Comparison of ENCODE assay signal across 8 cellular contexts in genomic region chr16:29318575-29318974, GRCh38.
DNase-seq lines count a peak whose midpoint lies in the region; ATAC-seq, FAIRE-seq and TF ChIP-seq lines count a peak whose summit lies in the region.
"Not testable (repeated sequence)": the region's sequence is repeated elsewhere in the genome, so short reads cannot be mapped to it uniquely, and the experiment has no call there.

No MANE protein-coding gene starts in this region.

- H3K27me3 Mint-ChIP-seq in activated CD4-positive, alpha-beta memory T cell treated with anti-CD3 and anti-CD28 coated beads, Interleukin-2, amount 10 ng/mL, durations not matched to agents 7 days and 5 days; chondrocyte (ENCODE audit: low read depth); natural killer cell treated with Interleukin-12 subunit alpha and Interleukin-12 subunit beta and Interleukin-15 and Interleukin-18, amount 100 ng/mL, for 72 hours; stimulated activated naive B cell treated with anti-CD40 and anti-IgM and Interleukin-4, amounts not matched to agents 10 μg/mL and 1 μg/mL and 100 μg/mL, for 72 hours: not testable (repeated sequence)

- H4K20me1 ChIP-seq in OCI-LY1 (ENCODE audit: insufficient read depth, low read length), result not testable (repeated sequence)

- intact Hi-C loops in heart right ventricle (cut with DNase I), result loop anchor here in 1 of 10 donors (10.0 kb wide), 1 partner anchor 204 kb away; no protein-coding TSS in a partner anchor

- not testable (repeated sequence) for H2AFZ ChIP-seq in OCI-LY1 (ENCODE audit: low read length)

- FAIRE-seq in H54 (lab: Jason Lieb, UNC), result not testable (repeated sequence)

- H3K4me1 Mint-ChIP-seq in activated CD4-positive, alpha-beta memory T cell treated with anti-CD3 and anti-CD28 coated beads, Interleukin-2, amount 10 ng/mL, durations not matched to agents 7 days and 5 days, result not testable (repeated sequence)
- peaks cover 49% of the 10 kb centered on the region for H3K4me1 Mint-ChIP-seq in chondrocyte (ENCODE audit: low read depth)
- peaks cover 0 to 11% of the 10 kb centered on the region in 2 donors for H3K4me1 Mint-ChIP-seq in natural killer cell treated with Interleukin-12 subunit alpha and Interleukin-12 subunit beta and Interleukin-15 and Interleukin-18, amount 100 ng/mL, for 72 hours (ENCODE audit: low read depth in 2 of 2)
- H3K4me1 Mint-ChIP-seq in stimulated activated naive B cell treated with anti-CD40 and anti-IgM and Interleukin-4, amounts not matched to agents 10 μg/mL and 1 μg/mL and 100 μg/mL, for 72 hours, result peaks cover 13 to 49% of the 10 kb centered on the region in 2 donors

- not testable (repeated sequence) for TF ChIP-seq CTCF in OCI-LY1 (IDR thresholded peaks at IDR 0.05; ENCODE audit: low read length); chondrocyte (IDR thresholded peaks at IDR 0.05)
- TF ChIP-seq CTCF in heart right ventricle (IDR thresholded peaks at IDR 0.05), result peak in 1 of 9 donors; percentile 13

- CTCF ChIA-PET in activated CD4-positive, alpha-beta memory T cell treated with anti-CD3 and anti-CD28 coated beads, Interleukin-2, amount 10 ng/mL, durations not matched to agents 7 days and 5 days (lab: Charles Lee), result not testable (repeated sequence)

- not testable (repeated sequence) for H3K27ac ChIP-seq in OCI-LY1 (ENCODE audit: low read depth, low read length, poor library complexity, severe bottlenecking)
- peak overlapping the region in 6 of 10 donors; percentile 2 to 61 (median 36) for H3K27ac ChIP-seq in heart right ventricle

- TF ChIP-seq POLR2A in H54 (IDR thresholded peaks at IDR 0.05; ENCODE audit: low read depth, low read length), result not testable (repeated sequence)

- not testable (repeated sequence) for H3K4me3 Mint-ChIP-seq in activated CD4-positive, alpha-beta memory T cell treated with anti-CD3 and anti-CD28 coated beads, Interleukin-2, amount 10 ng/mL, durations not matched to agents 7 days and 5 days; natural killer cell treated with Interleukin-12 subunit alpha and Interleukin-12 subunit beta and Interleukin-15 and Interleukin-18, amount 100 ng/mL, for 72 hours; stimulated activated naive B cell treated with anti-CD40 and anti-IgM and Interleukin-4, amounts not matched to agents 10 μg/mL and 1 μg/mL and 100 μg/mL, for 72 hours
- H3K4me3 Mint-ChIP-seq in chondrocyte (ENCODE audit: unreplicated experiment), result peak overlapping the region; percentile 11

- not testable (repeated sequence) for H3K79me2 ChIP-seq in OCI-LY1 (ENCODE audit: insufficient read depth, low read length)

- H3K9ac ChIP-seq in OCI-LY1 (ENCODE audit: low read length), result not testable (repeated sequence)

- H3K4me1 ChIP-seq in OCI-LY1 (ENCODE audit: insufficient read depth, low read length, severe bottlenecking) (peaks cover 14% of the 10 kb centered on the region), heart right ventricle (peaks cover 4 to 47% (median 17%) of the 10 kb centered on the region in 9 donors)

- peak; percentile 44 for DNase-seq in AG08396 (ENCODE audit: low spot score)
- DNase-seq in H54 (ENCODE audit: insufficient read length, low spot score), result peak; percentile 57
- DNase-seq in activated CD4-positive, alpha-beta memory T cell treated with anti-CD3 and anti-CD28 coated beads, Interleukin-2, amount 10 ng/mL, durations not matched to agents 7 days and 5 days, result peak; percentile 25
- not testable (repeated sequence) for DNase-seq in chondrocyte (ENCODE audit: low spot score); heart right ventricle; natural killer cell treated with Interleukin-12 subunit alpha and Interleukin-12 subunit beta and Interleukin-15 and Interleukin-18, amount 100 ng/mL, for 72 hours (ENCODE audit: low spot score); stimulated activated naive B cell treated with anti-CD40 and anti-IgM and Interleukin-4, amounts not matched to agents 10 μg/mL and 1 μg/mL and 100 μg/mL, for 72 hours

- not testable (repeated sequence) for H3K27ac Mint-ChIP-seq in activated CD4-positive, alpha-beta memory T cell treated with anti-CD3 and anti-CD28 coated beads, Interleukin-2, amount 10 ng/mL, durations not matched to agents 7 days and 5 days; natural killer cell treated with Interleukin-12 subunit alpha and Interleukin-12 subunit beta and Interleukin-15 and Interleukin-18, amount 100 ng/mL, for 72 hours
- H3K27ac Mint-ChIP-seq in chondrocyte (ENCODE audit: unreplicated experiment), result peak overlapping the region; percentile 72
- H3K27ac Mint-ChIP-seq in stimulated activated naive B cell treated with anti-CD40 and anti-IgM and Interleukin-4, amounts not matched to agents 10 μg/mL and 1 μg/mL and 100 μg/mL, for 72 hours, result peak overlapping the region; percentile 14

- not testable (repeated sequence) for H3K9me2 ChIP-seq in OCI-LY1 (ENCODE audit: low read depth, low read length)

- H3K9me3 ChIP-seq in OCI-LY1 (ENCODE audit: low read length); heart right ventricle: not testable (repeated sequence)

- H3F3A ChIP-seq in OCI-LY1 (ENCODE audit: insufficient read depth, low read length), result not testable (repeated sequence)

- not testable (repeated sequence) for H3K27me3 ChIP-seq in OCI-LY1 (ENCODE audit: insufficient read depth, low read length); heart right ventricle

- peak; percentile 26 to 82 (median 44) for ATAC-seq in heart right ventricle
- ATAC-seq in natural killer cell treated with Interleukin-12 subunit alpha and Interleukin-12 subunit beta and Interleukin-15 and Interleukin-18, amount 100 ng/mL, for 72 hours, result peak; percentile 51 to 57
- ATAC-seq in stimulated activated naive B cell treated with anti-CD40 and anti-IgM and Interleukin-4, amounts not matched to agents 10 μg/mL and 1 μg/mL and 100 μg/mL, for 72 hours (replicated peaks), result peak; percentile 66 to 75

- POLR2A ChIA-PET in activated CD4-positive, alpha-beta memory T cell treated with anti-CD3 and anti-CD28 coated beads, Interleukin-2, amount 10 ng/mL, durations not matched to agents 7 days and 5 days (lab: Charles Lee), result not testable (repeated sequence)

- WGBS in heart right ventricle, 2 donors, result 48 to 50% methylated on average over 9 of the region's 9 CpGs

- not testable (repeated sequence) for H3K4me3 ChIP-seq in OCI-LY1 (ENCODE audit: low read depth, low read length, poor library complexity, severe bottlenecking); heart right ventricle

- H3K9me3 Mint-ChIP-seq in activated CD4-positive, alpha-beta memory T cell treated with anti-CD3 and anti-CD28 coated beads, Interleukin-2, amount 10 ng/mL, durations not matched to agents 7 days and 5 days; chondrocyte (ENCODE audit: low read depth); natural killer cell treated with Interleukin-12 subunit alpha and Interleukin-12 subunit beta and Interleukin-15 and Interleukin-18, amount 100 ng/mL, for 72 hours; stimulated activated naive B cell treated with anti-CD40 and anti-IgM and Interleukin-4, amounts not matched to agents 10 μg/mL and 1 μg/mL and 100 μg/mL, for 72 hours: not testable (repeated sequence)

- H3K36me3 Mint-ChIP-seq in activated CD4-positive, alpha-beta memory T cell treated with anti-CD3 and anti-CD28 coated beads, Interleukin-2, amount 10 ng/mL, durations not matched to agents 7 days and 5 days (ENCODE audit: low read depth); chondrocyte (ENCODE audit: low read depth); natural killer cell treated with Interleukin-12 subunit alpha and Interleukin-12 subunit beta and Interleukin-15 and Interleukin-18, amount 100 ng/mL, for 72 hours; stimulated activated naive B cell treated with anti-CD40 and anti-IgM and Interleukin-4, amounts not matched to agents 10 μg/mL and 1 μg/mL and 100 μg/mL, for 72 hours: not testable (repeated sequence)

- peak overlapping the region; percentile 27; the same call in 1 of the 2 replicates for H3K4me2 ChIP-seq in OCI-LY1 (ENCODE audit: low read length)

- H3K36me3 ChIP-seq in OCI-LY1 (ENCODE audit: insufficient read depth, low read length); heart right ventricle: not testable (repeated sequence)
